20 cellular contexts compared by ENCODE assay signal in genomic region chr12:5064913-5065490, GRCh38. TPM values are rescaled to one million over a fixed set of nuclear protein-coding genes. Genes with fewer than 3 reads are reported as not detected.
A peak's percentile ranks its signal among the peaks of the same experiment; 100 is the strongest.
DNase-seq lines count a peak whose midpoint lies in the region; ATAC-seq, FAIRE-seq and TF ChIP-seq lines count a peak whose summit lies in the region.
"Had no signal": no experiment of that assay in that cellular context is flagged by ENCODE, and none has a peak within 500 bp of the region (broad histone marks: within the 10 kb centered on the region; RNA-seq: fewer than 3 reads in every experiment).

No MANE protein-coding gene starts in this region.

- POLR2A ChIA-PET in GM12878 (lab: Charles Lee): no interaction called here

- no peak overlapping the region for H2AFZ ChIP-seq in GM12878 (ENCODE audit: control insufficient read depth, low read depth, low read length)

- no peak overlapping the region for H3K27ac ChIP-seq in GM12878 (ENCODE audit: control insufficient read depth, insufficient read depth)
- H3K27ac ChIP-seq in tibial artery: peak overlapping the region; percentile 17 to 65
- H3K27ac ChIP-seq: BLaER1 treated with 17β-estradiol and CSF1 and Interleukin-3, amounts not matched to agents 10 nM and 100 nM had no signal

- TF ChIP-seq POLR2A in GM12878 (IDR thresholded peaks at IDR 0.05; ENCODE audit: low read depth, low read length): no peak

- peaks cover 0 to 2% of the 10 kb centered on the region in 2 experiments; a peak in 2 of 4 replicates for H3K27me3 ChIP-seq in GM12878 (replicated peaks in 1 of 2; ENCODE audit: control insufficient read depth in 2 of 2, insufficient read depth in 2 of 2, low read length in 1 of 2)
- H3K27me3 ChIP-seq in tibial artery: no peaks in the 10 kb centered on the region
- H3K27me3 ChIP-seq: BLaER1 treated with 17β-estradiol and CSF1 and Interleukin-3, amounts not matched to agents 10 nM and 100 nM had no signal

- no peak for TF ChIP-seq CTCF in GM12878 (IDR thresholded peaks at IDR 0.05 in 2 of 3, conservative IDR thresholded peaks at IDR 0.05 in 1 of 3; ENCODE audit: control insufficient read depth in 2 of 3, extremely low read depth in 1 of 3, insufficient read depth in 1 of 3, low read depth in 3 of 3, low read length in 3 of 3)
- no peak for TF ChIP-seq CTCF in tibial artery (IDR thresholded peaks at IDR 0.05)

- no peak overlapping the region for H3K4me3 ChIP-seq in GM12878
- H3K4me3 ChIP-seq in tibial artery: no peak overlapping the region
- H3K4me3 ChIP-seq: BLaER1 treated with 17β-estradiol and CSF1 and Interleukin-3, amounts not matched to agents 10 nM and 100 nM had no signal

- TF ChIP-seq RAD21 in GM12878 (IDR thresholded peaks at IDR 0.05; ENCODE audit: insufficient read depth, low read depth, low read length): no peak

- CTCF ChIA-PET in GM12878 (lab: Yijun Ruan, JAX): no interaction called here

- H3K36me3 ChIP-seq in GM12878 (ENCODE audit: control insufficient read depth in 2 of 2, insufficient read depth in 2 of 2, low read length in 1 of 2): no peaks in the 10 kb centered on the region
- H3K36me3 ChIP-seq in tibial artery: no peaks in the 10 kb centered on the region
- H3K36me3 ChIP-seq: BLaER1 treated with 17β-estradiol and CSF1 and Interleukin-3, amounts not matched to agents 10 nM and 100 nM had no signal

- no peaks in the 10 kb centered on the region for H4K20me1 ChIP-seq in GM12878 (ENCODE audit: control insufficient read depth, insufficient read depth)
- H4K20me1 ChIP-seq: BLaER1 treated with 17β-estradiol and CSF1 and Interleukin-3, amounts not matched to agents 10 nM and 100 nM had no signal

- DNase-seq in MV-4-11 (lab: John Stamatoyannopoulos, UW): peak; percentile 39
- no peak for DNase-seq in GM12878 (ENCODE audit: low read depth, low spot score)
- DNase-seq in tibial artery: no peak
- no peak for DNase-seq in dermis blood vessel endothelial cell
- DNase-seq in GM19238 (ENCODE audit: insufficient read length, low spot score): no peak
- DNase-seq: CD4-positive, CD25-positive, alpha-beta regulatory T cell; CD8-positive, alpha-beta memory T cell; COR-L47; DMS 273 treated with DMSO at 0.1 percent for 48 hours; DMS53; DND-41; H9 had no signal

- in situ Hi-C loops in GM12878 (cut with MboI): no loop called here

- H3K9me3 ChIP-seq in GM12878 (replicated peaks; ENCODE audit: control insufficient read depth, insufficient read depth, low read length) (no peaks in the 10 kb centered on the region), tibial artery (no peaks in the 10 kb centered on the region)
- H3K9me3 ChIP-seq: BLaER1 treated with 17β-estradiol and CSF1 and Interleukin-3, amounts not matched to agents 10 nM and 100 nM had no signal

- RAD21 ChIA-PET in GM12878 (lab: Charles Lee; ENCODE audit: unreplicated experiment): no interaction called here

- ATAC-seq in GM12878 (no peak), HG03045 (IDR thresholded peaks at IDR 0.05; ENCODE audit: unreplicated experiment) (no peak)

- FAIRE-seq in GM12878 (lab: Jason Lieb, UNC): no peak
- FAIRE-seq: G401.6, GM12892, GM18507, H1 had no signal

- SMC1A ChIA-PET in GM12878 (lab: Charles Lee; ENCODE audit: uncharacterized antibody, unreplicated experiment): no interaction called here

- WGBS in GM12878 (ENCODE audit: insufficient coverage, insufficient replicate concordance, low lambda C conversion rate, missing lambda C conversion rate): 58% methylated on average over 3 of the region's 3 CpGs

- BruUV-seq in GM12878 (replicated peaks; lab: Mats Ljungman, UMichigan): no TSS peak

- no peak overlapping the region for H3K4me2 ChIP-seq in GM12878 (ENCODE audit: control insufficient read depth, insufficient read depth)

- H3K4me1 ChIP-seq in GM12878 (ENCODE audit: control insufficient read depth, insufficient read depth, low read length) (no peaks in the 10 kb centered on the region), tibial artery (peaks cover 0 to 45% (median 18%) of the 10 kb centered on the region in 4 donors)

- no peak for TF ChIP-seq EP300 in GM12878 (IDR thresholded peaks at IDR 0.05; ENCODE audit: borderline replicate concordance in 1 of 2, control insufficient read depth in 1 of 2, low read depth in 2 of 2, low read length in 2 of 2)

- intact Hi-C loops in GM12878 (cut with micrococcal nuclease; ENCODE audit: unreplicated experiment): no loop called here
- intact Hi-C loops in tibial artery (cut with DNase I; ENCODE audit: low total_unique reads): no loop called here

- no peak overlapping the region for H3K9ac ChIP-seq in GM12878 (ENCODE audit: control insufficient read depth, insufficient read depth, low read length)
- H3K9ac ChIP-seq: BLaER1 treated with 17β-estradiol and CSF1 and Interleukin-3, amounts not matched to agents 10 nM and 100 nM had no signal

- no peaks in the 10 kb centered on the region for H3K79me2 ChIP-seq in GM12878 (ENCODE audit: control insufficient read depth, insufficient read depth, low read length)

TF ChIP-seq in GM12878, 131 proteins besides CTCF, POLR2A, EP300 and RAD21:
- TF ChIP-seq, protein P1, sequence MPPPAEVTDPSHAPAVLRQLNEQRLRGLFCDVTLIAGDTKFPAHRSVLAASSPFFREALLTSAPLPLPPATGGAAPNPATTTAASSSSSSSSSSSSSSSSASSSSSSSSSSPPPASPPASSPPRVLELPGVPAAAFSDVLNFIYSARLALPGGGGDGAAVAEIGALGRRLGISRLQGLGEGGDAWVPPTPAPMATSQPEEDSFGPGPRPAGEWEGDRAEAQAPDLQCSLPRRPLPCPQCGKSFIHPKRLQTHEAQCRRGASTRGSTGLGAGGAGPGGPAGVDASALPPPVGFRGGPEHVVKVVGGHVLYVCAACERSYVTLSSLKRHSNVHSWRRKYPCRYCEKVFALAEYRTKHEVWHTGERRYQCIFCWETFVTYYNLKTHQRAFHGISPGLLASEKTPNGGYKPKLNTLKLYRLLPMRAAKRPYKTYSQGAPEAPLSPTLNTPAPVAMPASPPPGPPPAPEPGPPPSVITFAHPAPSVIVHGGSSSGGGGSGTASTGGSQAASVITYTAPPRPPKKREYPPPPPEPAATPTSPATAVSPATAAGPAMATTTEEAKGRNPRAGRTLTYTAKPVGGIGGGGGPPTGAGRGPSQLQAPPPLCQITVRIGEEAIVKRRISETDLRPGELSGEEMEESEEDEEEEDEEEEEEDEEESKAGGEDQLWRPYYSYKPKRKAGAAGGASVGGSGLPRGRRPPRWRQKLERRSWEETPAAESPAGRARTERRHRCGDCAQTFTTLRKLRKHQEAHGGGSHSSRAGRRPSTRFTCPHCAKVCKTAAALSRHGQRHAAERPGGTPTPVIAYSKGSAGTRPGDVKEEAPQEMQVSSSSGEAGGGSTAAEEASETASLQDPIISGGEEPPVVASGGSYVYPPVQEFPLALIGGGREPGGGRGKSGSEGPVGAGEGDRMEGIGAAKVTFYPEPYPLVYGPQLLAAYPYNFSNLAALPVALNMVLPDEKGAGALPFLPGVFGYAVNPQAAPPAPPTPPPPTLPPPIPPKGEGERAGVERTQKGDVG (CRISPR knock-in tag; IDR thresholded peaks at IDR 0.05): no peak
- peak; percentile 40; the same call in 1 of the 2 replicates for TF ChIP-seq ATF7 (IDR thresholded peaks at IDR 0.05; ENCODE audit: low read depth)
- no peak for TF ChIP-seq ZSCAN29 (IDR thresholded peaks at IDR 0.05)
- TF ChIP-seq NBN (IDR thresholded peaks at IDR 0.05): no peak
- TF ChIP-seq STAT1 (conservative IDR thresholded peaks at IDR 0.05): no peak

RNA-seq across cellular contexts. Expression of gene KCNA5, which starts 21.3 kb away (rescaled TPM):
- not detected in 2 replicates for total RNA-seq in GM12878 (2013; cell fraction: nucleolus; rRNA removed)
- total RNA-seq in GM12878 (2014; rRNA removed) (0.11 and 0.16 TPM in 2 replicates), GM12878 (2014; rRNA removed; fragmentation: Illumina TruSeq; extraction: Trizol) (0.18 and 0.22 TPM in 2 replicates), GM12878 (2021) (0.29 and 0.44 TPM in 2 replicates), dermis blood vessel endothelial cell (not detected in 2 replicates)
- not detected for polyA plus RNA-seq in GM12878 (2011; ENCODE audit: low read depth)
- polyA plus RNA-seq in GM12878 (2011; rRNA removed) (not detected in 2 replicates), GM12878 (2014; fragmentation: Illumina TruSeq; extraction: Trizol) (0.16 TPM in 2 replicates), GM12878 (2014; fragmentation: Nextera tagmentation; extraction: Ambion mirVana) (under 1 TPM in 1 of 2 experiments, not detected in 1; 0.11 TPM), GM12878 (2014; rRNA removed) (0.33 and 0.56 TPM in 2 replicates), GM12878 (2016; fragmentation: Nextera tagmentation; extraction: Ambion mirVana) (not detected)
- polyA plus RNA-seq in GM12878 (2011; cell fraction: cytosol; rRNA removed): not detected in 2 replicates
- not detected in 2 replicates for polyA plus RNA-seq in GM12878 (2011; cell fraction: nucleus; rRNA removed)
- 0.07 TPM in 1 of 2 replicates, not detected in the other for polyA plus RNA-seq in GM12878 (2012)
- polyA minus RNA-seq in GM12878 (2011; rRNA and poly(A)+ RNA removed): not detected in 2 replicates
- not detected in 2 replicates for polyA minus RNA-seq in GM12878 (2011; cell fraction: cytosol; rRNA and poly(A)+ RNA removed)
- not detected in 2 replicates for polyA minus RNA-seq in GM12878 (2011; cell fraction: nucleus; rRNA and poly(A)+ RNA removed)
- total RNA-seq: A172; CD4-positive, CD25-positive, alpha-beta regulatory T cell; CD8-positive, alpha-beta memory T cell; HT-29 had no signal
- polyA plus RNA-seq: CD4-positive, CD25-positive, alpha-beta regulatory T cell; CD8-positive, alpha-beta memory T cell had no signal
